In the genomic region with DNA sequence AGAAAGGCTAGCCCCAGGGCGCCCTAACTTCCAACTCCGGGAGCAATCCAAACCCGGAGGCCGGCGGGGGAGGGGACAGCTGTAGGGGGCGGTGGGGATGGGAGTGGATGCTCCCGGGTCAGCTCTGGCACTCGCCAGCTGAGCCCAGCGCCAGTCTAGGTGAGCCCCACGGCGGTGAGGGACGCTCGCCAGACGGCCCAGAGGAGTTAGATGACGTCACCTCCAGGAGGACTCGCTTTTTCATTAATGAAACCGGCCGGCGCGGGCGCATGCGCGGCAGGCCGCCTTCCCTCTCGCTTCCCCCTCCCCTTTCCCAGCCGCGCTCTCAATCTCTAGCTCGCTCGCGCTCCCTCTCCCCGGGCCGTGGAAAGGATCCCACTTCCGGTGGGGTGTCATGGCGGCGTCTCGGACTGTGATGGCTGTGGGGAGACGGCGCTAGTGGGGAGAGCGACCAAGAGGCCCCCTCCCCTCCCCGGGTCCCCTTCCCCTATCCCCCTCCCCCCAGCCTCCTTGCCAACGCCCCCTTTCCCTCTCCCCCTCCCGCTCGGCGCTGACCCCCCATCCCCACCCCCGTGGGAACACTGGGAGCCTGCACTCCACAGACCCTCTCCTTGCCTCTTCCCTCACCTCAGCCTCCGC, we compare ENCODE assay signal across 8 cellular contexts. TPM values are rescaled to one million over a fixed set of nuclear protein-coding genes. Genes with fewer than 3 reads are reported as not detected.
DNase-seq lines count a peak whose midpoint lies in the region; ATAC-seq, FAIRE-seq and TF ChIP-seq lines count a peak whose summit lies in the region.

A gene with protein sequence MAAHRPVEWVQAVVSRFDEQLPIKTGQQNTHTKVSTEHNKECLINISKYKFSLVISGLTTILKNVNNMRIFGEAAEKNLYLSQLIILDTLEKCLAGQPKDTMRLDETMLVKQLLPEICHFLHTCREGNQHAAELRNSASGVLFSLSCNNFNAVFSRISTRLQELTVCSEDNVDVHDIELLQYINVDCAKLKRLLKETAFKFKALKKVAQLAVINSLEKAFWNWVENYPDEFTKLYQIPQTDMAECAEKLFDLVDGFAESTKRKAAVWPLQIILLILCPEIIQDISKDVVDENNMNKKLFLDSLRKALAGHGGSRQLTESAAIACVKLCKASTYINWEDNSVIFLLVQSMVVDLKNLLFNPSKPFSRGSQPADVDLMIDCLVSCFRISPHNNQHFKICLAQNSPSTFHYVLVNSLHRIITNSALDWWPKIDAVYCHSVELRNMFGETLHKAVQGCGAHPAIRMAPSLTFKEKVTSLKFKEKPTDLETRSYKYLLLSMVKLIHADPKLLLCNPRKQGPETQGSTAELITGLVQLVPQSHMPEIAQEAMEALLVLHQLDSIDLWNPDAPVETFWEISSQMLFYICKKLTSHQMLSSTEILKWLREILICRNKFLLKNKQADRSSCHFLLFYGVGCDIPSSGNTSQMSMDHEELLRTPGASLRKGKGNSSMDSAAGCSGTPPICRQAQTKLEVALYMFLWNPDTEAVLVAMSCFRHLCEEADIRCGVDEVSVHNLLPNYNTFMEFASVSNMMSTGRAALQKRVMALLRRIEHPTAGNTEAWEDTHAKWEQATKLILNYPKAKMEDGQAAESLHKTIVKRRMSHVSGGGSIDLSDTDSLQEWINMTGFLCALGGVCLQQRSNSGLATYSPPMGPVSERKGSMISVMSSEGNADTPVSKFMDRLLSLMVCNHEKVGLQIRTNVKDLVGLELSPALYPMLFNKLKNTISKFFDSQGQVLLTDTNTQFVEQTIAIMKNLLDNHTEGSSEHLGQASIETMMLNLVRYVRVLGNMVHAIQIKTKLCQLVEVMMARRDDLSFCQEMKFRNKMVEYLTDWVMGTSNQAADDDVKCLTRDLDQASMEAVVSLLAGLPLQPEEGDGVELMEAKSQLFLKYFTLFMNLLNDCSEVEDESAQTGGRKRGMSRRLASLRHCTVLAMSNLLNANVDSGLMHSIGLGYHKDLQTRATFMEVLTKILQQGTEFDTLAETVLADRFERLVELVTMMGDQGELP (N-terminal part only) (plus strand): TSS at position 378 of the 639 bp plus-strand sequence. CDS start 333 bp downstream, outside the sequence.

- H3K4me1 ChIP-seq in pancreas (peaks cover 0 to 4% (median 0%) of the 10 kb centered on the region in 3 donors), thyroid gland (peaks cover 5 to 10% of the 10 kb centered on the region in 2 donors)

- 0% methylated on average over 26 to 45 of the region's 46 CpGs for WGBS in pancreas, 2 donors
- WGBS in thyroid gland, 2 donors, result 1 to 2% methylated on average over 14 to 32 of the region's 46 CpGs

- H3K4me3 ChIP-seq in pancreas (peak within 1 kb of the TSS; percentile 68 to 84 (median 74)), thyroid gland (replicated peaks in 1 of 3) (peak within 1 kb of the TSS; percentile 95 to 99 (median 96))

- no peak for FAIRE-seq in pancreas (lab: Jason Lieb, UNC)

- TF ChIP-seq POLR2A in thyroid gland (IDR thresholded peaks at IDR 0.05), result peak; percentile 21 to 83

- H3K36me3 ChIP-seq in pancreas (no peaks in the 10 kb centered on the region), thyroid gland (no peaks in the 10 kb centered on the region)

- H3K27ac ChIP-seq in pancreas (peak within 1 kb of the TSS; percentile 75 to 92 (median 84)), thyroid gland (peak within 1 kb of the TSS; percentile 97 to 99 (median 97))

- TF ChIP-seq CTCF in GM10266 (IDR thresholded peaks at IDR 0.05; ENCODE audit: control insufficient read depth, insufficient read depth, low read depth, missing control alignments) (no peak), pancreas (IDR thresholded peaks at IDR 0.05) (no peak), thyroid gland (IDR thresholded peaks at IDR 0.05) (no peak)

- DNase-seq in GM10266 (ENCODE audit: extremely low spot score) (peak; percentile 98), NCI-H1417 treated with DMSO at 0.1 percent for 48 hours (lab: John Stamatoyannopoulos, UW) (peak; percentile 89), SW 1271 (lab: John Stamatoyannopoulos, UW) (peak; percentile 85 to 93), Right ventricle myocardium inferior (ENCODE audit: missing footprints) (peak; percentile 98), pancreas (peak; percentile 96 to 99 (median 98)), thyroid gland (peak; percentile 97 to 98)
- DNase-seq in activated naive CD8-positive, alpha-beta T cell treated with anti-CD3 and anti-CD28 coated beads, Interleukin-2, amount 50 U/mL, for 16 hours (ENCODE audit: low read depth, low spot score), result peak; percentile 66

- H3K27me3 ChIP-seq in pancreas (no peaks in the 10 kb centered on the region), thyroid gland (no peaks in the 10 kb centered on the region)

- intact Hi-C loops in Right ventricle myocardium inferior (cut with DNase I) (loop anchor here (5.0 to 10.0 kb wide), 2 partner anchors 82 to 110 kb away; no protein-coding TSS in a partner anchor), pancreas (cut with DNase I) (no loop called here), thyroid gland (cut with DNase I) (no loop called here)

- ATAC-seq in HG02642 (IDR thresholded peaks at IDR 0.05; ENCODE audit: poor library complexity, unreplicated experiment), result peak; percentile 85
- peak; percentile 98 for ATAC-seq in Right ventricle myocardium inferior
- peak; percentile 93 to 98 (median 96) for ATAC-seq in pancreas

- H3K9me3 ChIP-seq in pancreas, result no peaks in the 10 kb centered on the region
- H3K9me3 ChIP-seq in thyroid gland, result no peaks in the 10 kb centered on the region

RNA-seq across cellular contexts. Expression of the gene that starts here (rescaled TPM):
- total RNA-seq in Right ventricle myocardium inferior, result 37.1 TPM
- total RNA-seq in pancreas, result 10 to 100 TPM; 22.9 to 38.4 (median 30.2) TPM
- 10 to 100 TPM in 1 of 2 donors, 1 to 10 TPM in 1; 6.6 to 11.2 TPM for polyA plus RNA-seq in pancreas
- total RNA-seq in thyroid gland, result 100 to 1,000 TPM; 102 to 208 (median 129) TPM

Comparison
In these comparisons a context has a peak if more than half of its experiments do, and no peak if none do; other contexts are left out.
1. Peak in every context shown above with its lines: DNase-seq, ATAC-seq, H3K4me3 ChIP-seq and H3K27ac ChIP-seq.